ENCODE assay signal across 14 cellular contexts in the genomic region with DNA sequence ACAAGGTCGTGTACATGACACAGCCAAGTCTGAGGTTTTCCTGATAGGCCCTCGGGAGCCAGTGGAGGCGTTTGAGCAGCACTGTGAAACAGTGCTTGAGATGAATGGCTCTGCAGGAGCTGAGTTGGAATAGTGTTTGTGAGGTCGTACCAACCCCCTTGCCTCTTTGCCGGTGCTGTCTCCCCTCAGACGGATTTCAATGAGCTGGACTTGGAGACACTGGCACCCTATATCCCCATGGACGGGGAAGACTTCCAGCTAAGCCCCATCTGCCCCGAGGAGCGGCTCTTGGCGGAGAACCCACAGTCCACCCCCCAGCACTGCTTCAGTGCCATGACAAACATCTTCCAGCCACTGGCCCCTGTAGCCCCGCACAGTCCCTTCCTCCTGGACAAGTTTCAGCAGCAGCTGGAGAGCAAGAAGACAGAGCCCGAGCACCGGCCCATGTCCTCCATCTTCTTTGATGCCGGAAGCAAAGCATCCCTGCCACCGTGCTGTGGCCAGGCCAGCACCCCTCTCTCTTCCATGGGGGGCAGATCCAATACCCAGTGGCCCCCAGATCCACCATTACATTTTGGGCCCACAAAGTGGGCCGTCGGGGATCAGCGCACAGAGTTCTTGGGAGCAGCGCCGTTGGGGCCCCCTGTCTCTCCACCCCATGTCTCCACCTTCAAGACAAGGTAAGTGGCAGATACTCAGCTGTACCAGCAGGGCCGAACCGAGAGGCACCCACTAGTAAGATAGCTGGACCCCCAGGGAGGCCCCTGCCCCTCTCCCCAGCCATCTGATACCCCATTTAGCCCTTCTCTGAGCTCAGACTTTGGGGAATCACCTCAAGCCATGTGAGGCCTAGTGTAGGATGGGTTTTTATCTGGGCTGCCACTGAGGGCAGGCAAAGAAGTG.
DNase-seq lines count a peak whose midpoint lies in the region; ATAC-seq and TF ChIP-seq lines count a peak whose summit lies in the region.
"Had no signal": no experiment of that assay in that cellular context is flagged by ENCODE, and none has a peak within 500 bp of the region (broad histone marks: within the 10 kb centered on the region; RNA-seq: fewer than 3 reads in every experiment).

No MANE protein-coding gene starts in this region.

- no peak overlapping the region for H3K4me3 ChIP-seq in mesenchymal stem cell (ENCODE audit: insufficient read depth in 1 of 2, low read depth in 1 of 2, low read length in 2 of 2)

- H3K9ac ChIP-seq in mesenchymal stem cell (ENCODE audit: low read length), result no peak overlapping the region

- H3K4me2 ChIP-seq in mesenchymal stem cell (ENCODE audit: low read length, poor library complexity, severe bottlenecking), result no peak overlapping the region

- no peaks in the 10 kb centered on the region for H3K9me3 Mint-ChIP-seq in activated naive CD8-positive, alpha-beta T cell treated with anti-CD3 and anti-CD28 coated beads, Interleukin-2, amount 10 ng/mL, durations not matched to agents 7 days and 5 days
- no peaks in the 10 kb centered on the region for H3K9me3 Mint-ChIP-seq in activated naive CD8-positive, alpha-beta T cell treated with anti-CD3 and anti-CD28 coated beads for 36 hours
- no peaks in the 10 kb centered on the region for H3K9me3 Mint-ChIP-seq in type B pancreatic cell

- POLR2A ChIA-PET in activated naive CD8-positive, alpha-beta T cell treated with anti-CD3 and anti-CD28 coated beads, Interleukin-2, amount 10 ng/mL, durations not matched to agents 7 days and 5 days (lab: Charles Lee), result no interaction called here

- no peak overlapping the region for H2BK5ac ChIP-seq in mesenchymal stem cell (ENCODE audit: low read depth, low read length, poor library complexity, severe bottlenecking)

- H3K36me3 ChIP-seq in mesenchymal stem cell (ENCODE audit: control insufficient read depth in 1 of 2, insufficient read depth in 2 of 2, low read depth in 1 of 2, low read length in 2 of 2), result peaks cover 81 to 93% of the 10 kb centered on the region in 2 experiments

- no peaks in the 10 kb centered on the region for H3K79me1 ChIP-seq in mesenchymal stem cell (replicated peaks; ENCODE audit: low read length, poor library complexity, severe bottlenecking)

- H2BK15ac ChIP-seq in mesenchymal stem cell (ENCODE audit: low read depth, poor library complexity, severe bottlenecking), result peak overlapping the region; percentile 26

- H3K36me3 Mint-ChIP-seq in activated naive CD8-positive, alpha-beta T cell treated with anti-CD3 and anti-CD28 coated beads, Interleukin-2, amount 10 ng/mL, durations not matched to agents 7 days and 5 days, result peaks cover 1% of the 10 kb centered on the region
- H3K36me3 Mint-ChIP-seq in activated naive CD8-positive, alpha-beta T cell treated with anti-CD3 and anti-CD28 coated beads for 36 hours, result no peaks in the 10 kb centered on the region
- peaks cover 20% of the 10 kb centered on the region for H3K36me3 Mint-ChIP-seq in type B pancreatic cell

- H4K91ac ChIP-seq in mesenchymal stem cell (ENCODE audit: low read length), result no peak overlapping the region

- no peak for DNase-seq in activated naive CD8-positive, alpha-beta T cell treated with anti-CD3 and anti-CD28 coated beads, Interleukin-2, amount 10 ng/mL, durations not matched to agents 7 days and 5 days
- no peak for DNase-seq in activated naive CD8-positive, alpha-beta T cell treated with anti-CD3 and anti-CD28 coated beads for 36 hours
- peak in 2 of 61 donors; percentile 13 to 19 for DNase-seq in caudate nucleus (lab: John Stamatoyannopoulos, UW)
- DNase-seq in mesenchymal stem cell, result no peak
- DNase-seq in type B pancreatic cell (ENCODE audit: extremely low spot score, unreplicated experiment), result peak; percentile 44
- DNase-seq in DMS53 treated with DMSO at 0.1 percent for 48 hours (lab: John Stamatoyannopoulos, UW; ENCODE audit: unreplicated experiment), result no peak
- DNase-seq in stimulated activated CD4-positive, alpha-beta T cell treated with anti-CD3 and anti-CD28 coated beads, Interleukin-1b, Interleukin-23, amount 100 ng/mL, for 48 hours, result no peak
- DNase-seq: Caco-2, MM.1S, NCI-H1930, NCI-H774, SHP77 treated with DMSO at 0.1 percent for 48 hours had no signal

- H3K14ac ChIP-seq in mesenchymal stem cell (ENCODE audit: low read length in 2 of 2), result no peak overlapping the region

- H3K27ac ChIP-seq in caudate nucleus (ENCODE audit: low read depth, low read length) (peak overlapping the region; percentile 42), mesenchymal stem cell (ENCODE audit: low read length, poor library complexity, severe bottlenecking) (no peak overlapping the region)

- ATAC-seq in activated naive CD8-positive, alpha-beta T cell treated with anti-CD3 and anti-CD28 coated beads, Interleukin-2, amount 10 ng/mL, durations not matched to agents 7 days and 5 days (ENCODE audit: low read depth), result no peak
- ATAC-seq in GM18858 (IDR thresholded peaks at IDR 0.05; ENCODE audit: unreplicated experiment), result no peak
- ATAC-seq: Panc1 had no signal

- H3K18ac ChIP-seq in mesenchymal stem cell (ENCODE audit: low read depth in 1 of 2, low read length in 2 of 2), result peak overlapping the region in 1 of 2 experiments; percentile 73

- no peak overlapping the region for H3K4me3 Mint-ChIP-seq in activated naive CD8-positive, alpha-beta T cell treated with anti-CD3 and anti-CD28 coated beads, Interleukin-2, amount 10 ng/mL, durations not matched to agents 7 days and 5 days
- no peak overlapping the region for H3K4me3 Mint-ChIP-seq in activated naive CD8-positive, alpha-beta T cell treated with anti-CD3 and anti-CD28 coated beads for 36 hours
- H3K4me3 Mint-ChIP-seq in type B pancreatic cell, result no peak overlapping the region

- H2BK12ac ChIP-seq in mesenchymal stem cell (ENCODE audit: low read length in 2 of 2), result peak overlapping the region in 1 of 2 experiments; percentile 65

- peak overlapping the region; percentile 9 for H4K8ac ChIP-seq in mesenchymal stem cell (ENCODE audit: low read length)

- 97% methylated on average over 20 of the region's 22 CpGs for WGBS in mesenchymal stem cell

- peak overlapping the region; percentile 31 for H3K27ac Mint-ChIP-seq in activated naive CD8-positive, alpha-beta T cell treated with anti-CD3 and anti-CD28 coated beads, Interleukin-2, amount 10 ng/mL, durations not matched to agents 7 days and 5 days
- no peak overlapping the region for H3K27ac Mint-ChIP-seq in activated naive CD8-positive, alpha-beta T cell treated with anti-CD3 and anti-CD28 coated beads for 36 hours
- H3K27ac Mint-ChIP-seq in type B pancreatic cell, result no peak overlapping the region

- peaks cover 1% of the 10 kb centered on the region for H3K4me1 ChIP-seq in mesenchymal stem cell (ENCODE audit: control insufficient read depth, insufficient read depth, low read depth, low read length)
- H3K4me1 ChIP-seq: Caco-2 had no signal

- H3K27me3 Mint-ChIP-seq in activated naive CD8-positive, alpha-beta T cell treated with anti-CD3 and anti-CD28 coated beads, Interleukin-2, amount 10 ng/mL, durations not matched to agents 7 days and 5 days, result peaks cover 4% of the 10 kb centered on the region
- no peaks in the 10 kb centered on the region for H3K27me3 Mint-ChIP-seq in activated naive CD8-positive, alpha-beta T cell treated with anti-CD3 and anti-CD28 coated beads for 36 hours
- no peaks in the 10 kb centered on the region for H3K27me3 Mint-ChIP-seq in type B pancreatic cell

- H3K4ac ChIP-seq in mesenchymal stem cell (ENCODE audit: low read depth in 1 of 2, low read length in 2 of 2), result peak overlapping the region in 1 of 2 experiments; percentile 24

- no peak overlapping the region for H2AK5ac ChIP-seq in mesenchymal stem cell (ENCODE audit: low read length, severe bottlenecking)

- no peaks in the 10 kb centered on the region for H3K4me1 Mint-ChIP-seq in activated naive CD8-positive, alpha-beta T cell treated with anti-CD3 and anti-CD28 coated beads, Interleukin-2, amount 10 ng/mL, durations not matched to agents 7 days and 5 days
- no peaks in the 10 kb centered on the region for H3K4me1 Mint-ChIP-seq in activated naive CD8-positive, alpha-beta T cell treated with anti-CD3 and anti-CD28 coated beads for 36 hours
- peaks cover 11% of the 10 kb centered on the region for H3K4me1 Mint-ChIP-seq in type B pancreatic cell (ENCODE audit: unreplicated experiment)

- no peak overlapping the region for H2BK120ac ChIP-seq in mesenchymal stem cell (ENCODE audit: low read depth, low read length)

- H3K27me3 ChIP-seq in mesenchymal stem cell (ENCODE audit: control insufficient read depth in 1 of 2, insufficient read depth in 1 of 2, low read length in 2 of 2), result no peaks in the 10 kb centered on the region

- no peak overlapping the region for H3K23ac ChIP-seq in mesenchymal stem cell (ENCODE audit: low read length in 2 of 2)

- no peaks in the 10 kb centered on the region for H3K9me3 ChIP-seq in mesenchymal stem cell (ENCODE audit: control insufficient read depth, low read length)
- H3K9me3 ChIP-seq: Caco-2 had no signal

- no peak for TF ChIP-seq CTCF in type B pancreatic cell (conservative IDR thresholded peaks at IDR 0.05)

- no peak overlapping the region for H2AFZ ChIP-seq in mesenchymal stem cell (ENCODE audit: low read depth, low read length)
